1 cellular context compared by ENCODE assay signal in the genomic region with DNA sequence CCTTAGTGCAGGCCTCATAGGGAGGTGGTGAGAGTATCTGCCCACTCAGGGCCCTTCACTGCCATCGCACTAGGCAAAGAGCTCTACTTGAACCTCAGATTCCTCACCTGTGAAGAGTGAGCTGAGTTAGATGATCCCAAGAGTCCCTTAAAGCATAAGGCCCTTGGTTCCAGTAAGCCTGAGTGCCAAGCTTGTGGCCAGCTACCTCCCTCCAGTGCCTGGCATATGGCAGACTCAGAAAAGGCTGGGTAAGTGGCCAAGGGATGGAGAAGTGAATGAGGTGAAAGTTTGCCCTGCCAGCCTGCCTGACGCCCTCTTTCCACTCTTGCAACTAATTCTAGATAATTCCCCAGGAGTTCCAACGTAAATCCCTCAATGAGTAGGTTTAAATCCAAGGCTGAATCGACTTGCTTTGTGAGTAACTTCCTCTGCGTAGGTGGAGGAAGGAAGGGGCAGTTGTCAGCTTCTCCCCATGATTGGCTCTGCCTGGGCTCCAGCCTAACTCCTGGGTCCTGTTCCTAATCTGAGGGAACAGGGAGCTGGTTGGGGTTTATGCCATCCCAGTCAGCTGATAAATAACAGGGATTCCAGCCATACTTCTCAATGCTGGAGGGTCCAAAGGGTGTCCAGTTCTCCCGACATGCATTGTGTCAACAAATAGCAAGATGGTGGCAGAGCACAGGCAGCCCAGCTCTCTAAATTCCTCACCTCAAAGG.
TF ChIP-seq lines count a peak whose summit lies in the region.

No MANE protein-coding gene starts in this region.

TF ChIP-seq in IMR-90, 13 proteins besides CTCF, POLR2A, EP300 and RAD21:
- TF ChIP-seq CHD1 (IDR thresholded peaks at IDR 0.05; ENCODE audit: low read depth, low read length): 0 out of 2 replicates have a peak, but pooled peaks have one; percentile 60
- no peak for TF ChIP-seq MAFK (IDR thresholded peaks at IDR 0.05; ENCODE audit: low read depth, low read length)
